ENCODE assay signal across 27 cellular contexts in the genomic region with DNA sequence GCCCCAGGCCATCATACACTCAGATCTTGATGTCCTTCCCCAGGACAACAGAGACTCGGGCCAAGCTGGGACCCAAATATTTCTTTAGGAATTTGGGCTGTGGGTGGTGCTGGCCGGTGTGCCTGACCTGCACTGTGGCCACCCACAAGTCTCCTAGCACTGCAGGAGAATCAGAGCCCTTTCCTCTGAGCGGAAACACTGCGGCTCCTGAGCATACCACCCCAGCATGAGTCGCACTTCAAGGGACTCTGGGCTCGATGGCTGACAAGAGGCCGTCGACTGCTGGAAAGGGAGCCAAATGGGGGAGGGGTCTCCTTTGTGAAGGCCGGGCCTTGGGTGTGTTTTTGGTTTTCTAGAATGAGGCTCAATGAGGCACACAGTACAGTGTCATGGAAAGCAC.
"Had no signal": no experiment of that assay in that cellular context is flagged by ENCODE, and none has a peak within 500 bp of the region (broad histone marks: within the 10 kb centered on the region; RNA-seq: fewer than 3 reads in every experiment).

No MANE protein-coding gene starts in this region.

- H3K9me3 ChIP-seq: esophagus squamous epithelium, transverse colon had no signal

- H3K4me1 Mint-ChIP-seq: mesothelial cell of epicardium had no signal

- ATAC-seq: activated naive CD8-positive, alpha-beta T cell treated with anti-CD3 and anti-CD28 coated beads, Interleukin-2, amount 50 U/mL, for 24 hours; activated T-cell treated with anti-CD3 and anti-CD28 coated beads, Interleukin-2, amount 50 U/mL, for 4 hours; left cardiac atrium had no signal

- H3K4me3 Mint-ChIP-seq: activated CD4-positive, alpha-beta memory T cell treated with anti-CD3 and anti-CD28 coated beads, Interleukin-2, amount 10 ng/mL, durations not matched to agents 7 days and 5 days; activated CD4-positive, alpha-beta T cell treated with anti-CD3 and anti-CD28 coated beads, Interleukin-2, amount 10 ng/mL, durations not matched to agents 7 days and 5 days; activated naive CD4-positive, alpha-beta T cell treated with anti-CD3 and anti-CD28 coated beads, Interleukin-2, amount 50 U/mL, for 24 hours; activated naive CD8-positive, alpha-beta T cell treated with anti-CD3 and anti-CD28 coated beads, Interleukin-2, amount 50 U/mL, for 24 hours; activated T-cell treated with anti-CD3 and anti-CD28 coated beads, Interleukin-2, amount 50 U/mL, for 4 hours; mesothelial cell of epicardium; naive B cell; nephron progenitor cell had no signal

- H3K4me1 ChIP-seq: parathyroid adenoma had no signal

- H3K27ac ChIP-seq: epithelial cell of prostate, esophagus squamous epithelium, parathyroid adenoma, transverse colon had no signal

- H3K27me3 Mint-ChIP-seq: activated CD4-positive, alpha-beta memory T cell treated with anti-CD3 and anti-CD28 coated beads, Interleukin-2, amount 10 ng/mL, durations not matched to agents 7 days and 5 days; activated CD4-positive, alpha-beta T cell treated with anti-CD3 and anti-CD28 coated beads, Interleukin-2, amount 10 ng/mL, durations not matched to agents 7 days and 5 days; activated naive CD4-positive, alpha-beta T cell treated with anti-CD3 and anti-CD28 coated beads, Interleukin-2, amount 50 U/mL, for 24 hours; activated naive CD8-positive, alpha-beta T cell treated with anti-CD3 and anti-CD28 coated beads, Interleukin-2, amount 50 U/mL, for 24 hours; naive B cell had no signal

- H3K36me3 ChIP-seq: transverse colon had no signal

- H3K27ac Mint-ChIP-seq: activated CD4-positive, alpha-beta memory T cell treated with anti-CD3 and anti-CD28 coated beads, Interleukin-2, amount 10 ng/mL, durations not matched to agents 7 days and 5 days; activated CD4-positive, alpha-beta T cell treated with anti-CD3 and anti-CD28 coated beads, Interleukin-2, amount 10 ng/mL, durations not matched to agents 7 days and 5 days; activated naive CD4-positive, alpha-beta T cell treated with anti-CD3 and anti-CD28 coated beads, Interleukin-2, amount 50 U/mL, for 24 hours; activated naive CD8-positive, alpha-beta T cell treated with anti-CD3 and anti-CD28 coated beads, Interleukin-2, amount 50 U/mL, for 24 hours; activated T-helper 2 cell treated with anti-CD3 and anti-CD28 coated beads, Interferon-gamma antibody, Interleukin-2, Interleukin-4, amounts not matched to agents 10 μg/mL and 5 μg/mL and 100 μg/mL, durations not matched to agents 14 hours and 24 hours and 36 hours; mesothelial cell of epicardium; nephron progenitor cell had no signal

- DNase-seq: activated CD4-positive, alpha-beta memory T cell treated with anti-CD3 and anti-CD28 coated beads, Interleukin-2, amount 10 ng/mL, durations not matched to agents 7 days and 5 days; activated CD4-positive, alpha-beta T cell treated with anti-CD3 and anti-CD28 coated beads for 1 hour; activated CD4-positive, alpha-beta T cell treated with anti-CD3 and anti-CD28 coated beads, Interleukin-2, amount 10 ng/mL, durations not matched to agents 7 days and 5 days; activated CD8-positive, alpha-beta memory T cell treated with anti-CD3 and anti-CD28 coated beads, Interleukin-2, amount 50 U/mL, for 48 hours; activated naive CD8-positive, alpha-beta T cell treated with anti-CD3 and anti-CD28 coated beads, Interleukin-2, amount 50 U/mL, for 24 hours; activated T-cell treated with anti-CD3 and anti-CD28 coated beads, Interleukin-2, amount 50 U/mL, for 4 hours; amygdala; dermis blood vessel endothelial cell; effector CD4-positive, alpha-beta T cell; esophagus squamous epithelium; foreskin melanocyte; left cardiac atrium; mammary epithelial cell; naive B cell; nephron progenitor cell; nucleus accumbens; right cardiac atrium; stimulated activated CD4-positive, alpha-beta T cell treated with anti-CD3 and anti-CD28 coated beads, Interleukin-15, amount 100 ng/mL, for 24 hours; stimulated activated CD4-positive, alpha-beta T cell treated with anti-CD3 and anti-CD28 coated beads, Interleukin-2, amount 100 ng/mL, for 24 hours; stimulated activated naive CD4-positive, alpha-beta T cell; T-helper 2 cell; transverse colon had no signal

- H2AFZ ChIP-seq: parathyroid adenoma had no signal

- H3K36me3 Mint-ChIP-seq: naive B cell had no signal

- H3K9ac ChIP-seq: parathyroid adenoma had no signal

- H3K9me3 Mint-ChIP-seq: activated CD4-positive, alpha-beta memory T cell treated with anti-CD3 and anti-CD28 coated beads, Interleukin-2, amount 10 ng/mL, durations not matched to agents 7 days and 5 days; activated CD4-positive, alpha-beta T cell treated with anti-CD3 and anti-CD28 coated beads, Interleukin-2, amount 10 ng/mL, durations not matched to agents 7 days and 5 days; activated naive CD4-positive, alpha-beta T cell treated with anti-CD3 and anti-CD28 coated beads, Interleukin-2, amount 50 U/mL, for 24 hours; activated naive CD8-positive, alpha-beta T cell treated with anti-CD3 and anti-CD28 coated beads, Interleukin-2, amount 50 U/mL, for 24 hours; activated T-cell treated with anti-CD3 and anti-CD28 coated beads, Interleukin-2, amount 50 U/mL, for 4 hours; activated T-helper 2 cell treated with anti-CD3 and anti-CD28 coated beads, Interferon-gamma antibody, Interleukin-2, Interleukin-4, amounts not matched to agents 10 μg/mL and 5 μg/mL and 100 μg/mL, durations not matched to agents 14 hours and 24 hours and 36 hours had no signal

- H3K27me3 ChIP-seq: esophagus squamous epithelium, transverse colon had no signal

- H3K4me3 ChIP-seq: esophagus squamous epithelium, transverse colon had no signal
